Comparison of ENCODE assay signal across 10 cellular contexts in the genomic region with DNA sequence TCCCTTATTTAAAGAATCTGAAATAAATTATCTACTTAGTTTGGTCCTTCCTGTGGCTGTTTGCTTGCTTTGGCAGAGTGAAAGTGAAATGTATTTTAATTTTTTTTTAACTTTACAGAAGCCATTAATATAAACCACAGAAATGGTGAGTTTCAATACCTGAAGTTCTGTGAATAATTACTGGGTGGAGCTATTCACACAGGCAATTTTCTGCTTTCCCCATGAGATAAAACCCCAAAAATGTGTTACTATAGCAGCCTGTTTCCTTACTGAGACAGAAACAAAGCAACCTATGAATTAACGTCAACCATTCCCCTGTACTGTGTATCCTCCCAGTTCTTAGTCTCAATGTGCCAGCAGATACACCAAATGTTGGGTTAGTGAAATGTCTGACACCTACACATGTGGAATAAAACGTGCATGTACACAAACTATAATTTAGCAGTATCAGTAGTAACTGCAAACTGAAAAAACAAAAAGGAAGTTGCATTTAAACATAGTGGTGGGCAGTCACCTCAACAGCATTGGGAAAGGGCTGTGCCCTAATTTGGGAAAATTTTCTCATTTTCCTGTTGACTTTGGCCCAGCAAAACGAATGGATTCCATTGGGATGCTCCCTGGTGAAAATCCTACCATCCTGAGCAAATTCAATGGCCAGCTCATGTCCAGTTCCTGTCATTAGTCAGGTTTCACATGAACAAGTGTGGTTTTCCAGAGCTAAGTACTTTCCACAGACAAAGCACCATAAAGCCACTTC.
DNase-seq lines count a peak whose midpoint lies in the region; ATAC-seq, FAIRE-seq and TF ChIP-seq lines count a peak whose summit lies in the region.
"Had no signal": no experiment of that assay in that cellular context is flagged by ENCODE, and none has a peak within 500 bp of the region (broad histone marks: within the 10 kb centered on the region; RNA-seq: fewer than 3 reads in every experiment).

No MANE protein-coding gene starts in this region.

- peaks cover 2 to 29% of the 10 kb centered on the region in 2 experiments; a peak in 3 of 5 replicates for H3K27me3 ChIP-seq in HepG2 (ENCODE audit: control insufficient read depth in 1 of 2, insufficient read depth in 2 of 2, low read length in 2 of 2)

- no peak overlapping the region for H3K27ac ChIP-seq in HepG2 (ENCODE audit: extremely low read length, insufficient read depth, low read length)

- peaks cover 23% of the 10 kb centered on the region for H3K4me1 Mint-ChIP-seq in activated CD4-positive, alpha-beta T cell treated with anti-CD3 and anti-CD28 coated beads for 36 hours
- peaks cover 35% of the 10 kb centered on the region for H3K4me1 Mint-ChIP-seq in activated B cell treated with CpG ODN at 0.5 μM for 24 hours
- no peaks in the 10 kb centered on the region for H3K4me1 Mint-ChIP-seq in HFFc6 (ENCODE audit: low read depth)

- peak; percentile 93 for ATAC-seq in activated CD4-positive, alpha-beta T cell treated with anti-CD3 and anti-CD28 coated beads for 36 hours
- ATAC-seq in HG02763 (IDR thresholded peaks at IDR 0.05; ENCODE audit: unreplicated experiment) (peak; percentile 68), activated B cell treated with CpG ODN at 0.5 μM for 24 hours (ENCODE audit: low read depth) (no peak), HepG2 (no peak)
- peak; percentile 79 for ATAC-seq in stimulated activated naive CD8-positive, alpha-beta T cell treated with anti-CD3 and anti-CD28 coated beads, Interleukin-15, Interleukin-2, amounts not matched to agents 100 U/mL and 50 U/mL, for 24 hours

- no peak for TF ChIP-seq EP300 in HepG2 (IDR thresholded peaks at IDR 0.05; ENCODE audit: low read depth in 2 of 2, low read length in 2 of 2)
- TF ChIP-seq EP300 in HepG2 (CRISPR knock-in tag; IDR thresholded peaks at IDR 0.05; ENCODE audit: borderline replicate concordance), result no peak

- CTCF ChIA-PET in activated CD4-positive, alpha-beta T cell treated with anti-CD3 and anti-CD28 coated beads for 36 hours (lab: Charles Lee), result interaction anchor here (1.0 to 2.2 kb wide), 4 partner anchors 9 to 456 kb away, joined by 3 to 10 read pairs (median 4); no protein-coding TSS in a partner anchor
- CTCF ChIA-PET in activated B cell treated with CpG ODN at 0.5 μM for 24 hours (lab: Charles Lee), result no interaction called here
- CTCF ChIA-PET in HepG2 (lab: Yijun Ruan, JAX; ENCODE audit: low intra/inter-chr PET ratio, low total read pairs), result no interaction called here

- intact Hi-C loops in activated CD4-positive, alpha-beta T cell treated with anti-CD3 and anti-CD28 coated beads for 36 hours (cut with DNase I, micrococcal nuclease), result loop anchor here (1.0 kb wide), 2 partner anchors 19 to 20 kb away; no protein-coding TSS in a partner anchor
- intact Hi-C loops in activated B cell treated with CpG ODN at 0.5 μM for 24 hours (cut with micrococcal nuclease), result no loop called here
- intact Hi-C loops in HepG2 (cut with micrococcal nuclease; ENCODE audit: unreplicated experiment), result no loop called here

- no peaks in the 10 kb centered on the region for H3K9me3 ChIP-seq in HepG2 (ENCODE audit: low read length)

- in situ Hi-C loops in HepG2 (cut with HindIII; ENCODE audit: extremely low pct_ligation_motif_present, low pct_unique_long_range_greater_than_20kb), result no loop called here

- no peaks in the 10 kb centered on the region; the same call in 1 of the 2 replicates for H4K20me1 ChIP-seq in HepG2 (ENCODE audit: insufficient read depth, low read length)

- no peak for TF ChIP-seq CTCF in activated B cell treated with CpG ODN at 0.5 μM for 24 hours (IDR thresholded peaks at IDR 0.05)
- TF ChIP-seq CTCF in HFFc6 (IDR thresholded peaks at IDR 0.05), result no peak
- no peak for TF ChIP-seq CTCF in HepG2 (CRISPR knock-in tag; IDR thresholded peaks at IDR 0.05)

- H3K36me3 ChIP-seq in HepG2 (replicated peaks in 1 of 2; ENCODE audit: control insufficient read depth in 1 of 2, insufficient read depth in 2 of 2, low read length in 2 of 2), result no peaks in the 10 kb centered on the region

- H3K9ac ChIP-seq in HepG2 (ENCODE audit: insufficient read depth, low read depth, low read length), result no peak overlapping the region

- no peak for DNase-seq in activated CD4-positive, alpha-beta T cell treated with anti-CD3 and anti-CD28 coated beads for 36 hours
- DNase-seq in activated CD4-positive, alpha-beta T cell treated with anti-CD3 and anti-CD28 coated beads, Interleukin-2, amount 50 U/mL, for 4 hours, result no peak
- DNase-seq in activated B cell treated with CpG ODN at 0.5 μM for 24 hours (no peak), HFFc6 (no peak), HepG2 (ENCODE audit: low spot score) (no peak), erythroblast (lab: John Stamatoyannopoulos, UW) (no peak)
- DNase-seq in stimulated activated naive CD8-positive, alpha-beta T cell treated with anti-CD3 and anti-CD28 coated beads, Interleukin-15, Interleukin-2, amounts not matched to agents 100 U/mL and 50 U/mL, for 24 hours, result no peak

- no peak overlapping the region for H3K4me3 Mint-ChIP-seq in activated CD4-positive, alpha-beta T cell treated with anti-CD3 and anti-CD28 coated beads for 36 hours
- H3K4me3 Mint-ChIP-seq in activated B cell treated with CpG ODN at 0.5 μM for 24 hours (peak overlapping the region; percentile 1), HFFc6 (no peak overlapping the region)

- H3K4me3 ChIP-seq in HepG2 (replicated peaks in 1 of 3; ENCODE audit: insufficient read depth in 1 of 3, low read depth in 2 of 3, low read length in 3 of 3), result no peak overlapping the region

- no peaks in the 10 kb centered on the region for H3K9me3 Mint-ChIP-seq in activated CD4-positive, alpha-beta T cell treated with anti-CD3 and anti-CD28 coated beads for 36 hours (ENCODE audit: low read depth)
- H3K9me3 Mint-ChIP-seq in activated B cell treated with CpG ODN at 0.5 μM for 24 hours (no peaks in the 10 kb centered on the region), HFFc6 (no peaks in the 10 kb centered on the region)

- no peak for FAIRE-seq in HepG2 (lab: Jason Lieb, UNC)
- FAIRE-seq: A204.1, bronchial epithelial cell had no signal

- POLR2A ChIA-PET in activated CD4-positive, alpha-beta T cell treated with anti-CD3 and anti-CD28 coated beads for 36 hours (lab: Charles Lee), result interaction anchor here (0.6 kb wide), 1 partner anchor 1087 kb away, joined by 3 read pairs; no protein-coding TSS in a partner anchor
- POLR2A ChIA-PET in activated B cell treated with CpG ODN at 0.5 μM for 24 hours (lab: Charles Lee) (no interaction called here), HepG2 (lab: Yijun Ruan, JAX) (no interaction called here)

- H3K4me1 ChIP-seq in HepG2 (ENCODE audit: insufficient read depth, low read length), result no peaks in the 10 kb centered on the region

- WGBS in HepG2 (ENCODE audit: low lambda C conversion rate), result 29% methylated on average over 3 of the region's 3 CpGs

- H3K27me3 Mint-ChIP-seq in activated CD4-positive, alpha-beta T cell treated with anti-CD3 and anti-CD28 coated beads for 36 hours, result no peaks in the 10 kb centered on the region
- H3K27me3 Mint-ChIP-seq in activated B cell treated with CpG ODN at 0.5 μM for 24 hours, result no peaks in the 10 kb centered on the region
- no peaks in the 10 kb centered on the region; the same call in 1 of the 2 replicates for H3K27me3 Mint-ChIP-seq in HFFc6 (ENCODE audit: insufficient read depth)

- no peaks in the 10 kb centered on the region for H3K79me2 ChIP-seq in HepG2 (ENCODE audit: insufficient read depth, low read length)

- TF ChIP-seq POLR2A in HepG2 (IDR thresholded peaks at IDR 0.05; ENCODE audit: insufficient read depth in 1 of 2, low read depth in 2 of 2, low read length in 2 of 2), result no peak
- no peak for TF ChIP-seq POLR2A in erythroblast (IDR thresholded peaks at IDR 0.05; ENCODE audit: low read length)

- H3K27ac Mint-ChIP-seq in activated CD4-positive, alpha-beta T cell treated with anti-CD3 and anti-CD28 coated beads for 36 hours, result peak overlapping the region; percentile 84
- peak overlapping the region; percentile 50 for H3K27ac Mint-ChIP-seq in activated B cell treated with CpG ODN at 0.5 μM for 24 hours
- no peak overlapping the region for H3K27ac Mint-ChIP-seq in HFFc6

- H3K4me2 ChIP-seq in HepG2 (ENCODE audit: low read depth, low read length), result no peak overlapping the region

- no peak overlapping the region for H2AFZ ChIP-seq in HepG2 (ENCODE audit: low read length)

- H3K36me3 Mint-ChIP-seq in activated CD4-positive, alpha-beta T cell treated with anti-CD3 and anti-CD28 coated beads for 36 hours (ENCODE audit: low read depth), result no peaks in the 10 kb centered on the region
- H3K36me3 Mint-ChIP-seq in activated B cell treated with CpG ODN at 0.5 μM for 24 hours (ENCODE audit: low read depth) (no peaks in the 10 kb centered on the region), HFFc6 (ENCODE audit: low read depth) (no peaks in the 10 kb centered on the region)

- no peak for TF ChIP-seq RAD21 in HepG2 (CRISPR knock-in tag; IDR thresholded peaks at IDR 0.05)

- no TSS peak for BruUV-seq in HepG2 (replicated peaks; lab: Mats Ljungman, UMichigan)

TF ChIP-seq in HepG2, 621 proteins besides CTCF, POLR2A, EP300 and RAD21 (continues in another document):
- TF ChIP-seq HNRNPUL1 (IDR thresholded peaks at IDR 0.05; ENCODE audit: low read depth, low read length) (no peak), FOXA1 (IDR thresholded peaks at IDR 0.05) (no peak), FOXA1 (CRISPR knock-in tag; IDR thresholded peaks at IDR 0.05) (no peak), JUNB (CRISPR knock-in tag; IDR thresholded peaks at IDR 0.05; ENCODE audit: borderline replicate concordance) (no peak)
- TF ChIP-seq, protein P1, sequence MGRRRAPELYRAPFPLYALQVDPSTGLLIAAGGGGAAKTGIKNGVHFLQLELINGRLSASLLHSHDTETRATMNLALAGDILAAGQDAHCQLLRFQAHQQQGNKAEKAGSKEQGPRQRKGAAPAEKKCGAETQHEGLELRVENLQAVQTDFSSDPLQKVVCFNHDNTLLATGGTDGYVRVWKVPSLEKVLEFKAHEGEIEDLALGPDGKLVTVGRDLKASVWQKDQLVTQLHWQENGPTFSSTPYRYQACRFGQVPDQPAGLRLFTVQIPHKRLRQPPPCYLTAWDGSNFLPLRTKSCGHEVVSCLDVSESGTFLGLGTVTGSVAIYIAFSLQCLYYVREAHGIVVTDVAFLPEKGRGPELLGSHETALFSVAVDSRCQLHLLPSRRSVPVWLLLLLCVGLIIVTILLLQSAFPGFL (CRISPR knock-in tag; IDR thresholded peaks at IDR 0.05), result no peak

Comparison
In these comparisons a context has a peak if more than half of its experiments do, and no peak if none do; other contexts are left out.
1. ATAC-seq: peak in activated CD4-positive, alpha-beta T cell treated with anti-CD3 and anti-CD28 coated beads for 36 hours (single experiment), HG02763 (single experiment) and stimulated activated naive CD8-positive, alpha-beta T cell treated with anti-CD3 and anti-CD28 coated beads, Interleukin-15, Interleukin-2, amounts not matched to agents 100 U/mL and 50 U/mL, for 24 hours (single experiment); none in activated B cell treated with CpG ODN at 0.5 μM for 24 hours (single experiment) and HepG2 (single experiment).
2. intact Hi-C loops: an anchor here in activated CD4-positive, alpha-beta T cell treated with anti-CD3 and anti-CD28 coated beads for 36 hours (1.0 kb wide); none called in activated B cell treated with CpG ODN at 0.5 μM for 24 hours and HepG2.